In the genomic region with DNA sequence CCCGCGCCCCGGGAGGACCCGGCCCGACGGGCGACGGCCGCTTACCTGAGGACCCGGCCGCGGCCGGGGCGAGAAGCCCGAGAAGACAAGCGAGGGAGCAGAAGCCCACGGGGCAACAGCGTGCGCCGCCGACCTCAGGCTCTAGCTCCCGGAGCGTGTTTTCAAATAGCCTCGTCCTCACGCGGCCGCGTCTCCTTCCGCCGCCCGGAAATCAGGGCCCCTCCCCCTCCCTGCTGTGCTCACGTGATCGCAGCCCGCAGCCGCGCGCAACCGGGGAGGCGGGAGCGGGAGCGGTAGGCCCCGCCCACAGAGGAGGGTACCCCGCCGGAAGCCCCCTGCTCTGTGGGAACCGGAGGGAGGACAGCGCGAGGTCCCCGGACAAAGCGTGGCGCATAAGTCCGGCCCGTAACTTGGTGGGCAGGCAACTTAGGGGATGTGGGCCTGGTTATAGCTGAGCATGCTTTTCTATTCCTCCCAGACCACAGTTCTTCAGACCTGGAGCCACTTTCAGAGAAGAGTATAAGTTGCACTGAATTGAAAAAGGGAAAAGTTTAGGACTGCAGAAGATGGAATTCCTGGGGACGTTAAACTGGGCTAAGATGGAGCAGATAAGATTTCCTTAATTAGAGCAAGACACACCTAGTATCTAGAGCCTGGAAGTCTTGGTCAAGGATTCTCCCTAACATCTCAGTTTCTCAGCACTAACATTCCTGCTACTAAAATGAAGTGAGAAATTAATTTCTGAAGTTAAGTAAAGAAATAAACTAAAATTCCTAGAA, we compare ENCODE assay signal across 8 cellular contexts. TPM values are rescaled to one million over a fixed set of nuclear protein-coding genes. Genes with fewer than 3 reads are reported as not detected.
A peak's percentile ranks its signal among the peaks of the same experiment; 100 is the strongest.
DNase-seq lines count a peak whose midpoint lies in the region; ATAC-seq and TF ChIP-seq lines count a peak whose summit lies in the region.

A gene (minus strand): TSS at position 216 of the 779 bp plus-strand sequence. CDS start 3,579 bp downstream, outside the sequence.

- DNase-seq in AG04449 (ENCODE audit: low read depth, low spot score) (peak; percentile 10), NCI-H2227 treated with DMSO at 0.1 percent for 48 hours (lab: John Stamatoyannopoulos, UW) (peak; percentile 80), WTC11 (ENCODE audit: low spot score) (peak; percentile 93), caudate nucleus (lab: John Stamatoyannopoulos, UW) (peak in 60 of 61 donors; percentile 10 to 88 (median 76)), immature natural killer cell (peak; percentile 85 to 86 (median 85)), smooth muscle cell of the brain vasculature (ENCODE audit: low read depth, low spot score) (peak; percentile 57)

- peaks cover 29% of the 10 kb centered on the region for H3K36me3 Mint-ChIP-seq in WTC11
- H3K36me3 Mint-ChIP-seq in immature natural killer cell = no peaks in the 10 kb centered on the region

- no peak for TF ChIP-seq CTCF in AG04449 (IDR thresholded peaks at IDR 0.05; ENCODE audit: insufficient read depth, low read length, missing control alignments)
- no peak for TF ChIP-seq CTCF in WTC11 (IDR thresholded peaks at IDR 0.05)

- H3K4me3 Mint-ChIP-seq in WTC11 (peak within 1 kb of the TSS; percentile 94), immature natural killer cell (peak within 1 kb of the TSS; percentile 87 to 95 (median 91))

- peak; percentile 58 for ATAC-seq in GM18873 (IDR thresholded peaks at IDR 0.05; ENCODE audit: low FRiP score, unreplicated experiment)
- peak; percentile 79 for ATAC-seq in HG03139 (IDR thresholded peaks at IDR 0.05; ENCODE audit: unreplicated experiment)
- ATAC-seq in WTC11 = peak; percentile 96

- peak within 1 kb of the TSS; percentile 79 for H3K4me3 ChIP-seq in AG04449 (ENCODE audit: low read depth, low read length)

- peaks cover 49% of the 10 kb centered on the region for H3K4me1 Mint-ChIP-seq in WTC11
- peaks cover 39 to 66% of the 10 kb centered on the region in 2 donors for H3K4me1 Mint-ChIP-seq in immature natural killer cell

- H3K27ac Mint-ChIP-seq in WTC11 (peak within 1 kb of the TSS; percentile 91), immature natural killer cell (peak within 1 kb of the TSS; percentile 35 to 93 (median 84))

- H3K9me3 Mint-ChIP-seq in WTC11 = peaks cover 11% of the 10 kb centered on the region
- no peaks in the 10 kb centered on the region for H3K9me3 Mint-ChIP-seq in immature natural killer cell

- no peaks in the 10 kb centered on the region for H3K27me3 Mint-ChIP-seq in WTC11 (ENCODE audit: low read depth)
- H3K27me3 Mint-ChIP-seq in immature natural killer cell (ENCODE audit: low read depth in 3 of 3) = peaks cover 4 to 11% (median 7%) of the 10 kb centered on the region in 3 donors

- POLR2A ChIA-PET in AG04449 (lab: Yijun Ruan, JAX) = interaction anchor here (0.6 to 1.5 kb wide), 4 partner anchors 9 to 237 kb away, joined by 3 to 5 read pairs (median 4); no protein-coding TSS in a partner anchor
- POLR2A ChIA-PET in WTC11 (lab: Charles Lee) = interaction anchor here (0.6 to 1.5 kb wide), 4 partner anchors 9 to 239 kb away, joined by 3 to 5 read pairs (median 4); a partner anchor contains a TSS

- CTCF ChIA-PET in AG04449 (lab: Yijun Ruan, JAX) = interaction anchor here (1.1 to 6.5 kb wide), 6 partner anchors 17 to 248 kb away, joined by 3 to 59 read pairs (median 4); no protein-coding TSS in a partner anchor
- CTCF ChIA-PET in WTC11 (lab: Charles Lee) = interaction anchor here (3.3 kb wide), 1 partner anchor 28 kb away, joined by 18 read pairs; no protein-coding TSS in a partner anchor

- H3K27ac ChIP-seq in caudate nucleus (ENCODE audit: low read depth, low read length) = peak within 1 kb of the TSS; percentile 87

TF ChIP-seq in WTC11, 78 proteins besides CTCF, POLR2A, EP300 and RAD21 (continues in another document):
- TF ChIP-seq ZNF416 (CRISPR knock-in tag; IDR thresholded peaks at IDR 0.05) (no peak), ATF1 (CRISPR knock-in tag; IDR thresholded peaks at IDR 0.05) (no peak), RORB (CRISPR knock-in tag; IDR thresholded peaks at IDR 0.05) (no peak), GRHL2 (CRISPR knock-in tag; IDR thresholded peaks at IDR 0.05; ENCODE audit: insufficient replicate concordance, severe bottlenecking) (no peak), MYBL2 (CRISPR knock-in tag; IDR thresholded peaks at IDR 0.05) (peak; percentile 93), KAT7 (CRISPR knock-in tag; IDR thresholded peaks at IDR 0.05; ENCODE audit: borderline replicate concordance) (peak; percentile 98), ZNF263 (CRISPR knock-in tag; IDR thresholded peaks at IDR 0.05; ENCODE audit: low read depth) (no peak), TP53 (CRISPR knock-in tag; IDR thresholded peaks at IDR 0.05) (peak; percentile 21; the same call in 1 of the 2 replicates), OVOL2 (CRISPR knock-in tag; IDR thresholded peaks at IDR 0.05; ENCODE audit: borderline replicate concordance) (no peak), ETV6 (CRISPR knock-in tag; IDR thresholded peaks at IDR 0.05) (peak; percentile 93), CREM (CRISPR knock-in tag; IDR thresholded peaks at IDR 0.05) (peak; percentile 90), NR3C1 (CRISPR knock-in tag; conservative IDR thresholded peaks at IDR 0.05; ENCODE audit: low read depth) (no peak), IRF2 (CRISPR knock-in tag; IDR thresholded peaks at IDR 0.05; ENCODE audit: borderline replicate concordance, low read depth) (no peak), JUN (CRISPR knock-in tag; IDR thresholded peaks at IDR 0.05) (peak; percentile 64; the same call in 1 of the 2 replicates), GTF2I (CRISPR knock-in tag; conservative IDR thresholded peaks at IDR 0.05) (no peak), SOX15 (CRISPR knock-in tag; IDR thresholded peaks at IDR 0.05) (no peak), ZNF219 (CRISPR knock-in tag; IDR thresholded peaks at IDR 0.05; ENCODE audit: borderline replicate concordance) (no peak)
- TF ChIP-seq, protein P1, sequence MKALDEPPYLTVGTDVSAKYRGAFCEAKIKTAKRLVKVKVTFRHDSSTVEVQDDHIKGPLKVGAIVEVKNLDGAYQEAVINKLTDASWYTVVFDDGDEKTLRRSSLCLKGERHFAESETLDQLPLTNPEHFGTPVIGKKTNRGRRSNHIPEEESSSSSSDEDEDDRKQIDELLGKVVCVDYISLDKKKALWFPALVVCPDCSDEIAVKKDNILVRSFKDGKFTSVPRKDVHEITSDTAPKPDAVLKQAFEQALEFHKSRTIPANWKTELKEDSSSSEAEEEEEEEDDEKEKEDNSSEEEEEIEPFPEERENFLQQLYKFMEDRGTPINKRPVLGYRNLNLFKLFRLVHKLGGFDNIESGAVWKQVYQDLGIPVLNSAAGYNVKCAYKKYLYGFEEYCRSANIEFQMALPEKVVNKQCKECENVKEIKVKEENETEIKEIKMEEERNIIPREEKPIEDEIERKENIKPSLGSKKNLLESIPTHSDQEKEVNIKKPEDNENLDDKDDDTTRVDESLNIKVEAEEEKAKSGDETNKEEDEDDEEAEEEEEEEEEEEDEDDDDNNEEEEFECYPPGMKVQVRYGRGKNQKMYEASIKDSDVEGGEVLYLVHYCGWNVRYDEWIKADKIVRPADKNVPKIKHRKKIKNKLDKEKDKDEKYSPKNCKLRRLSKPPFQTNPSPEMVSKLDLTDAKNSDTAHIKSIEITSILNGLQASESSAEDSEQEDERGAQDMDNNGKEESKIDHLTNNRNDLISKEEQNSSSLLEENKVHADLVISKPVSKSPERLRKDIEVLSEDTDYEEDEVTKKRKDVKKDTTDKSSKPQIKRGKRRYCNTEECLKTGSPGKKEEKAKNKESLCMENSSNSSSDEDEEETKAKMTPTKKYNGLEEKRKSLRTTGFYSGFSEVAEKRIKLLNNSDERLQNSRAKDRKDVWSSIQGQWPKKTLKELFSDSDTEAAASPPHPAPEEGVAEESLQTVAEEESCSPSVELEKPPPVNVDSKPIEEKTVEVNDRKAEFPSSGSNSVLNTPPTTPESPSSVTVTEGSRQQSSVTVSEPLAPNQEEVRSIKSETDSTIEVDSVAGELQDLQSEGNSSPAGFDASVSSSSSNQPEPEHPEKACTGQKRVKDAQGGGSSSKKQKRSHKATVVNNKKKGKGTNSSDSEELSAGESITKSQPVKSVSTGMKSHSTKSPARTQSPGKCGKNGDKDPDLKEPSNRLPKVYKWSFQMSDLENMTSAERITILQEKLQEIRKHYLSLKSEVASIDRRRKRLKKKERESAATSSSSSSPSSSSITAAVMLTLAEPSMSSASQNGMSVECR (CRISPR knock-in tag; IDR thresholded peaks at IDR 0.05; ENCODE audit: borderline replicate concordance) = peak; percentile 80; the same call in 1 of the 2 replicates
- TF ChIP-seq, protein P2, sequence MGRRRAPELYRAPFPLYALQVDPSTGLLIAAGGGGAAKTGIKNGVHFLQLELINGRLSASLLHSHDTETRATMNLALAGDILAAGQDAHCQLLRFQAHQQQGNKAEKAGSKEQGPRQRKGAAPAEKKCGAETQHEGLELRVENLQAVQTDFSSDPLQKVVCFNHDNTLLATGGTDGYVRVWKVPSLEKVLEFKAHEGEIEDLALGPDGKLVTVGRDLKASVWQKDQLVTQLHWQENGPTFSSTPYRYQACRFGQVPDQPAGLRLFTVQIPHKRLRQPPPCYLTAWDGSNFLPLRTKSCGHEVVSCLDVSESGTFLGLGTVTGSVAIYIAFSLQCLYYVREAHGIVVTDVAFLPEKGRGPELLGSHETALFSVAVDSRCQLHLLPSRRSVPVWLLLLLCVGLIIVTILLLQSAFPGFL (CRISPR knock-in tag; IDR thresholded peaks at IDR 0.05; ENCODE audit: borderline replicate concordance) = no peak
- TF ChIP-seq, protein P3, sequence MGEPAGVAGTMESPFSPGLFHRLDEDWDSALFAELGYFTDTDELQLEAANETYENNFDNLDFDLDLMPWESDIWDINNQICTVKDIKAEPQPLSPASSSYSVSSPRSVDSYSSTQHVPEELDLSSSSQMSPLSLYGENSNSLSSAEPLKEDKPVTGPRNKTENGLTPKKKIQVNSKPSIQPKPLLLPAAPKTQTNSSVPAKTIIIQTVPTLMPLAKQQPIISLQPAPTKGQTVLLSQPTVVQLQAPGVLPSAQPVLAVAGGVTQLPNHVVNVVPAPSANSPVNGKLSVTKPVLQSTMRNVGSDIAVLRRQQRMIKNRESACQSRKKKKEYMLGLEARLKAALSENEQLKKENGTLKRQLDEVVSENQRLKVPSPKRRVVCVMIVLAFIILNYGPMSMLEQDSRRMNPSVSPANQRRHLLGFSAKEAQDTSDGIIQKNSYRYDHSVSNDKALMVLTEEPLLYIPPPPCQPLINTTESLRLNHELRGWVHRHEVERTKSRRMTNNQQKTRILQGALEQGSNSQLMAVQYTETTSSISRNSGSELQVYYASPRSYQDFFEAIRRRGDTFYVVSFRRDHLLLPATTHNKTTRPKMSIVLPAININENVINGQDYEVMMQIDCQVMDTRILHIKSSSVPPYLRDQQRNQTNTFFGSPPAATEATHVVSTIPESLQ (CRISPR knock-in tag; IDR thresholded peaks at IDR 0.05) = no peak

RNA-seq across cellular contexts. Expression of the gene that starts here (rescaled TPM):
- 47.6 to 64.7 TPM (median 50.5 TPM) in 3 replicates for total RNA-seq in WTC11 (2021)
- polyA plus RNA-seq in immature natural killer cell = 10 to 100 TPM in 2 of 3 donors, 1 to 10 TPM in 1; 5.9 to 13.8 (median 11.3) TPM

Comparison
In these comparisons a context has a peak if more than half of its experiments do, and no peak if none do; other contexts are left out.
1. Peak in every context shown above with its lines: DNase-seq, ATAC-seq, H3K4me3 ChIP-seq and H3K27ac ChIP-seq.
2. DNase-seq: peak in every context shown above with its lines; median percentile 93 in WTC11; 85 in immature natural killer cell; 80 in NCI-H2227 treated with DMSO at 0.1 percent for 48 hours; 76 in caudate nucleus; 57 in smooth muscle cell of the brain vasculature; 10 in AG04449.